Comparison of ENCODE assay signal across 4 cellular contexts in genomic region chr17:62560971-62561370, GRCh38.
DNase-seq lines count a peak whose midpoint lies in the region; ATAC-seq, FAIRE-seq and TF ChIP-seq lines count a peak whose summit lies in the region.
"Not testable (repeated sequence)": the region's sequence is repeated elsewhere in the genome, so short reads cannot be mapped to it uniquely, and the experiment has no call there.

No MANE protein-coding gene starts in this region.

- H3K9me1 ChIP-seq in K562 (ENCODE audit: control insufficient read depth, insufficient read depth, low read length) = not testable (repeated sequence)

- H3K79me2 ChIP-seq in K562 (ENCODE audit: control insufficient read depth, insufficient read depth, low read length) = not testable (repeated sequence)

- ATAC-seq in SK-N-SH treated with all-trans-retinoic acid at 6 μM for 48 hours, K562: not testable (repeated sequence)

- H4K20me1 ChIP-seq in K562 (replicated peaks; ENCODE audit: control insufficient read depth, insufficient read depth, low read length) = not testable (repeated sequence)

- BruUV-seq in K562 (replicated peaks; lab: Mats Ljungman, UMichigan) = not testable (repeated sequence)

- not testable (repeated sequence) for H3K9ac ChIP-seq in K562 (ENCODE audit: insufficient read depth in 1 of 2, low read depth in 2 of 2, low read length in 2 of 2)

- intact Hi-C loops in K562 (cut with micrococcal nuclease) = not testable (repeated sequence)

- POLR2A ChIA-PET in HEK293 (lab: Yijun Ruan, JAX); K562 (lab: Yijun Ruan, JAX): not testable (repeated sequence)

- not testable (repeated sequence) for H3K27ac ChIP-seq in HEK293 (ENCODE audit: extremely low read depth, low read depth, low read length); K562 (ENCODE audit: extremely low read depth, low read depth, low read length)
- peak overlapping the region; percentile 11 for H3K27ac ChIP-seq in brain microvascular endothelial cell

- FAIRE-seq in K562 (lab: Jason Lieb, UNC) = not testable (repeated sequence)

- not testable (repeated sequence) for H3K9me3 ChIP-seq in HEK293 (ENCODE audit: control insufficient read depth, insufficient read depth, low read depth, low read length); K562 (replicated peaks; ENCODE audit: control insufficient read depth, insufficient read depth, low read depth, low read length)

- not testable (repeated sequence) for TF ChIP-seq RAD21 in K562 (CRISPR knock-in tag; conservative IDR thresholded peaks at IDR 0.05 in 1 of 2, IDR thresholded peaks at IDR 0.05 in 1 of 2)

- H3K4me3 ChIP-seq in HEK293 (ENCODE audit: low read depth, low read length); K562; brain microvascular endothelial cell (ENCODE audit: low read depth, low read length): not testable (repeated sequence)

- H2AFZ ChIP-seq in K562 (ENCODE audit: low read depth, low read length) = not testable (repeated sequence)

- TF ChIP-seq CTCF in HEK293 (tag by site-specific recombination; IDR thresholded peaks at IDR 0.05); K562 (IDR thresholded peaks at IDR 0.05 in 2 of 3, conservative IDR thresholded peaks at IDR 0.05 in 1 of 3; ENCODE audit: insufficient read depth in 2 of 3, low read depth in 1 of 3, low read length in 3 of 3); brain microvascular endothelial cell (IDR thresholded peaks at IDR 0.05; ENCODE audit: low read depth, low read length, missing control alignments): not testable (repeated sequence)

- WGBS in K562 (ENCODE audit: insufficient coverage, low coverage, missing lambda C conversion rate) = 100% methylated on average over 1 of the region's 2 CpGs

- H3K4me2 ChIP-seq in K562 (ENCODE audit: insufficient read depth, low read length) = not testable (repeated sequence)

- peaks cover 46 to 61% of the 10 kb centered on the region in 2 experiments for H3K36me3 ChIP-seq in HEK293 (ENCODE audit: control insufficient read depth in 2 of 2, insufficient read depth in 1 of 2, low read length in 2 of 2)
- H3K36me3 ChIP-seq in K562 (ENCODE audit: control insufficient read depth, insufficient read depth, low read length) = peaks cover 39% of the 10 kb centered on the region
- not testable (repeated sequence) for H3K36me3 ChIP-seq in brain microvascular endothelial cell (replicated peaks)

- not testable (repeated sequence) for H3K4me1 ChIP-seq in HEK293 (ENCODE audit: control insufficient read depth, insufficient read depth, low read length); K562 (replicated peaks in 1 of 2; ENCODE audit: control insufficient read depth in 2 of 2, insufficient read depth in 2 of 2, low read length in 2 of 2)

- H3K27me3 ChIP-seq in K562 (ENCODE audit: control insufficient read depth in 2 of 2, insufficient read depth in 2 of 2, low read length in 2 of 2); brain microvascular endothelial cell (replicated peaks): not testable (repeated sequence)

- in situ Hi-C loops in K562 (cut with MboI); brain microvascular endothelial cell (cut with HindIII; ENCODE audit: low pct_ligation_motif_present, low sequenced_read_pairs): not testable (repeated sequence)

- TF ChIP-seq POLR2A in K562 (conservative IDR thresholded peaks at IDR 0.05) = not testable (repeated sequence)

- CTCF ChIA-PET in HEK293 (lab: Yijun Ruan, JAX); K562 (lab: Yijun Ruan, JAX; ENCODE audit: low intra/inter-chr PET ratio): not testable (repeated sequence)

- DNase-seq in K562 (ENCODE audit: extremely low read depth in 1 of 4, low spot score in 3 of 4); brain microvascular endothelial cell: not testable (repeated sequence)

- not testable (repeated sequence) for TF ChIP-seq EP300 in K562 (IDR thresholded peaks at IDR 0.05; ENCODE audit: low read length)

TF ChIP-seq in HEK293, 187 proteins besides CTCF, POLR2A, EP300 and RAD21:
- TF ChIP-seq ZNF146 (tag by site-specific recombination; IDR thresholded peaks at IDR 0.05) (peak; percentile 92), ZNF580 (tag by site-specific recombination; IDR thresholded peaks at IDR 0.05) (0 out of 2 replicates have a peak, but pooled peaks have one; percentile 49)

TF ChIP-seq in SK-N-SH treated with all-trans-retinoic acid at 6 μM for 48 hours, 23 proteins besides CTCF, POLR2A, EP300 and RAD21:
- TF ChIP-seq ZNF8 (CRISPR knock-in tag; IDR thresholded peaks at IDR 0.05) = 0 out of 2 replicates have a peak, but pooled peaks have one; percentile 38
TF ChIP-seq in SK-N-SH treated with all-trans-retinoic acid at 6 μM for 48 hours: peak in this region for 1; not testable (repeated sequence) for 22.

TF ChIP-seq in K562, 482 proteins besides CTCF, POLR2A, EP300 and RAD21:
- TF ChIP-seq NFIC (IDR thresholded peaks at IDR 0.05) = 0 out of 2 replicates have a peak, but pooled peaks have one; percentile 20
TF ChIP-seq in K562: peak in this region for 1; not testable (repeated sequence) for 481.
